28 cellular contexts compared by ENCODE assay signal in the genomic region with DNA sequence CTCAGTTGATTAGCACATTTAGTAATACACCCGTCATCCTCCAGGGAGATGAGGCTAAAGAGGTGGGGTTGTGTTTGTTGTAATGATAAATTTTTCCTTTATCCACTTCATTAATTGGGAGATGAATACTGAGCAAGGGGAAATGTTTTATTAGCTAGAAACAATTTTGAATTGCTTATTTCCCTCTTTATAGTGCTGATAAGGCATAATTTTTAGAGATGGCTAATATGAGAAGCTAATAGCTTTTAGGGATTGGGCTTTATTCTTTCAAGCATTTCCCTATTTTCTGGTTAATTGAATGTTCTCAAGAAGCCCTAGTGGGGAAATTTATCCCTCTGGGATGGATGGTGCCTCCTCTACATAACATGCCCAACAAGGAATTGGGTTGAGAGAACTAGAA.
"Had no signal": no experiment of that assay in that cellular context is flagged by ENCODE, and none has a peak within 500 bp of the region (broad histone marks: within the 10 kb centered on the region; RNA-seq: fewer than 3 reads in every experiment).

No MANE protein-coding gene starts in this region.

- FAIRE-seq: colon, endometrium, endothelial cell of umbilical vein, frontal cortex had no signal

- DNase-seq: colonic mucosa; cortex of kidney; dermis blood vessel endothelial cell; dorsolateral prefrontal cortex; effector CD4-positive, alpha-beta T cell; effector CD8-positive, alpha-beta T cell; effector memory CD4-positive, alpha-beta T cell; effector memory CD8-positive, alpha-beta T cell; endodermal cell; erythroblast; esophagus squamous epithelium; foreskin fibroblast; foreskin keratinocyte; foreskin melanocyte; gastrocnemius medialis; glutamatergic neuron; head of caudate nucleus; heart left ventricle; heart right ventricle had no signal

- H3K4me3 ChIP-seq: colonic mucosa, coronary artery, dorsolateral prefrontal cortex, esophagus muscularis mucosa, esophagus squamous epithelium, gastrocnemius medialis, gastroesophageal sphincter, heart left ventricle, heart right ventricle had no signal

- H3K4me1 ChIP-seq: colonic mucosa, esophagus muscularis mucosa, esophagus squamous epithelium, foreskin keratinocyte, gastrocnemius medialis, gastroesophageal sphincter, heart left ventricle, heart right ventricle had no signal

- H3K9me3 ChIP-seq: colonic mucosa, esophagus muscularis mucosa, esophagus squamous epithelium, gastrocnemius medialis, gastroesophageal sphincter, heart left ventricle had no signal

- ATAC-seq: effector memory CD8-positive, alpha-beta T cell; esophagus mucosa; foreskin keratinocyte; gastrocnemius medialis; gastroesophageal sphincter; heart left ventricle; heart right ventricle had no signal

- H3K27ac ChIP-seq: colonic mucosa, coronary artery, dorsolateral prefrontal cortex, epithelial cell of prostate, esophagus muscularis mucosa, esophagus squamous epithelium, foreskin keratinocyte, gastrocnemius medialis, gastroesophageal sphincter, heart left ventricle, heart right ventricle had no signal

- H3K36me3 ChIP-seq: colonic mucosa, esophagus muscularis mucosa, esophagus squamous epithelium, gastrocnemius medialis, gastroesophageal sphincter, heart left ventricle, heart right ventricle had no signal

- H3K27me3 ChIP-seq: colonic mucosa, dorsolateral prefrontal cortex, esophagus muscularis mucosa, foreskin keratinocyte, gastrocnemius medialis, gastroesophageal sphincter, heart left ventricle, heart right ventricle had no signal
